Comparison of ENCODE assay signal across 18 cellular contexts in the genomic region with DNA sequence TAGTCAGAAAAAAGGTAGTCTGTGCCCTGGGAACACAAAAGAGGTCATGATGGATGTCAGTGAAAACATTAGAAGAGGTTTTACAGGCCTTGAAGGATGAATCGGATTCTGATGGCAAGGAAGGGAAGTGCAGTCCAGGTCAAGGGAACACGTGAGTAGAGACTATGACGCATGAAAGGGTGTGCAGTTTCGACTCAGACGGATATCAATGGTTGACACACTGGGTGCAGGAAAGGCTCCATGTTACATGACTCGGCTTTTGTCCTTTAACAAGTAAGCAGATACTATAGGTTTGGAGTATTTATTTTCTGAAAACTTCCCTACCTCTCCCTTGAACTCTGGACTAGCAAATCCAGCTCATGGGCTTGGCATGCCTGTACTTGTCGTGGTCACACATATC. TPM values are rescaled to one million over a fixed set of nuclear protein-coding genes. Genes with fewer than 3 reads are reported as not detected.
"Had no signal": no experiment of that assay in that cellular context is flagged by ENCODE, and none has a peak within 500 bp of the region (broad histone marks: within the 10 kb centered on the region; RNA-seq: fewer than 3 reads in every experiment).

No MANE protein-coding gene starts in this region.

- H3K36me3 Mint-ChIP-seq: activated naive CD8-positive, alpha-beta T cell had no signal

- H3K9me3 Mint-ChIP-seq: activated CD4-positive, alpha-beta T cell treated with anti-CD3 and anti-CD28 coated beads, Interleukin-2, amount 10 ng/mL, durations not matched to agents 24 days and 14 days; activated T-cell treated with anti-CD3 and anti-CD28 coated beads, Interleukin-2, amount 50 U/mL, for 72 hours; T-helper 1 cell treated with Interleukin-12 subunit alpha and Interleukin-12 subunit beta and Interleukin-4 antibody, amounts not matched to agents 30 μg/mL and 1 μg/mL, for 36 hours had no signal

- H3K9me3 ChIP-seq: body of pancreas, gastroesophageal sphincter, heart right ventricle, stomach had no signal

- H3K4me1 ChIP-seq: gastroesophageal sphincter, heart right ventricle, sigmoid colon had no signal

- H3K4me3 Mint-ChIP-seq: activated B cell treated with CpG ODN at 0.5 μM for 24 hours; activated CD4-positive, alpha-beta T cell treated with anti-CD3 and anti-CD28 coated beads, Interleukin-2, amount 10 ng/mL, durations not matched to agents 24 days and 14 days; activated naive CD8-positive, alpha-beta T cell; activated T-cell treated with anti-CD3 and anti-CD28 coated beads, Interleukin-2, amount 50 U/mL, for 72 hours; central memory CD8-positive, alpha-beta T cell; neural crest cell; T-helper 1 cell treated with Interleukin-12 subunit alpha and Interleukin-12 subunit beta and Interleukin-4 antibody, amounts not matched to agents 30 μg/mL and 1 μg/mL, for 36 hours had no signal

- H3K27ac ChIP-seq: body of pancreas, coronary artery, gastroesophageal sphincter, heart right ventricle, sigmoid colon, stomach had no signal

- ATAC-seq: activated T-cell treated with anti-CD3 and anti-CD28 coated beads, Interleukin-2, amount 50 U/mL, for 72 hours; body of pancreas; gastroesophageal sphincter; heart right ventricle had no signal

- DNase-seq: activated B cell treated with CpG ODN at 0.5 μM for 24 hours; activated CD4-positive, alpha-beta T cell treated with anti-CD3 and anti-CD28 coated beads, Interleukin-2, amount 10 ng/mL, durations not matched to agents 24 days and 14 days; activated CD8-positive, alpha-beta memory T cell treated with anti-CD3 and anti-CD28 coated beads, Interleukin-2, amount 50 U/mL, for 48 hours; activated gamma-delta T cell treated with Interleukin-2 at 50 U/mL for 16 hours; activated T-cell treated with anti-CD3 and anti-CD28 coated beads, Interleukin-2, amount 50 U/mL, for 72 hours; amniotic stem cell; body of pancreas; heart right ventricle; sigmoid colon; stimulated activated CD4-positive, alpha-beta T cell treated with anti-CD3 and anti-CD28 coated beads, Interleukin-1b, Interleukin-23, amount 100 ng/mL, for 48 hours; stomach had no signal

- H3K27me3 Mint-ChIP-seq: activated CD4-positive, alpha-beta T cell treated with anti-CD3 and anti-CD28 coated beads, Interleukin-2, amount 10 ng/mL, durations not matched to agents 24 days and 14 days; central memory CD8-positive, alpha-beta T cell had no signal

- H3K27me3 ChIP-seq: body of pancreas, sigmoid colon had no signal

- H3K4me1 Mint-ChIP-seq: activated B cell treated with CpG ODN at 0.5 μM for 24 hours; activated CD4-positive, alpha-beta T cell treated with anti-CD3 and anti-CD28 coated beads, Interleukin-2, amount 10 ng/mL, durations not matched to agents 24 days and 14 days; central memory CD8-positive, alpha-beta T cell had no signal

- H3K27ac Mint-ChIP-seq: activated B cell treated with CpG ODN at 0.5 μM for 24 hours; activated CD4-positive, alpha-beta T cell treated with anti-CD3 and anti-CD28 coated beads, Interleukin-2, amount 10 ng/mL, durations not matched to agents 24 days and 14 days; activated naive CD8-positive, alpha-beta T cell; activated T-cell treated with anti-CD3 and anti-CD28 coated beads, Interleukin-2, amount 50 U/mL, for 72 hours; T-helper 1 cell treated with Interleukin-12 subunit alpha and Interleukin-12 subunit beta and Interleukin-4 antibody, amounts not matched to agents 30 μg/mL and 1 μg/mL, for 36 hours had no signal

- H3K4me3 ChIP-seq: body of pancreas, coronary artery, gastroesophageal sphincter, heart right ventricle, lung, sigmoid colon, stomach had no signal

RNA-seq across cellular contexts. Expression of gene SEC16B, which starts 55.3 kb away (rescaled TPM):
- total RNA-seq: activated B cell treated with CpG ODN at 0.5 μM for 24 hours; activated CD4-positive, alpha-beta T cell treated with anti-CD3 and anti-CD28 coated beads, Interleukin-2, amount 10 ng/mL, durations not matched to agents 24 days and 14 days; activated T-cell treated with anti-CD3 and anti-CD28 coated beads, Interleukin-2, amount 50 U/mL, for 72 hours had no signal
